9 cellular contexts compared by ENCODE assay signal in the genomic region with DNA sequence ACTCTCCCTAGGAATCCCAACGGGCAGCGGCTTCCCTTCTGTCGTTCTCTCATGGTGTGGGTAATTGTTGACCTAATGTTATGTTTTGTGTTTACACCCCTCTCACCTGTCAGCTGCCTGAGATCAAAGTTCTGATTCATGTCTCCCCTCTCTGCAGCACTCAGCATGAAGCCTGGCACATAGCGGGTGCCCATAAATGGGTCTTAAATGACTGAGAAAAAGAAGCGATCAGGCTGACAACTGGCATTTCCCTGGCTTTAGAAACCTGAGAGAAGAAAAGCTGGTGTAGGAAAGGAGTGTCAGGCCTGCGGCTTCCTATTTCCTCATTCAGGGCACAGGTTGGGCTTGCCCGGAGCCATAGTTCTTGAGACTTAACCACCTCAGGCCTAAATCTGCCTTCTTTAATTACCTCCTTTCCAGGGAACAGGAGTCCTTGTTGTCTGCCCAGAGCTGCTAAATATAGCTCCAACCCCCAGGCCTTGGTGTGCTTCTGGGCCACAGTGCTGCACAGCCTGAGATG. TPM values are rescaled to one million over a fixed set of nuclear protein-coding genes. Genes with fewer than 3 reads are reported as not detected.
DNase-seq lines count a peak whose midpoint lies in the region; ATAC-seq, FAIRE-seq and TF ChIP-seq lines count a peak whose summit lies in the region.
"Had no signal": no experiment of that assay in that cellular context is flagged by ENCODE, and none has a peak within 500 bp of the region (broad histone marks: within the 10 kb centered on the region; RNA-seq: fewer than 3 reads in every experiment).

No MANE protein-coding gene starts in this region.

- no peak for TF ChIP-seq CTCF in left ventricle myocardium inferior (IDR thresholded peaks at IDR 0.05; ENCODE audit: borderline replicate concordance)

- DNase-seq in KBM-7 (peak; percentile 86), SKM-1 (lab: John Stamatoyannopoulos, UW; ENCODE audit: unreplicated experiment) (peak; percentile 20), left ventricle myocardium inferior (no peak), small intestine (peak; percentile 63), putamen (ENCODE audit: low spot score) (no peak), GM19240 (ENCODE audit: insufficient read length, low spot score) (no peak)
- DNase-seq: thyroid gland had no signal

- ATAC-seq in HG03354 (IDR thresholded peaks at IDR 0.05; ENCODE audit: poor library complexity, severe bottlenecking, unreplicated experiment), result no peak
- no peak for ATAC-seq in HG03108 (IDR thresholded peaks at IDR 0.05; ENCODE audit: unreplicated experiment)

- H3K4me1 ChIP-seq in left ventricle myocardium inferior (peaks cover 95% of the 10 kb centered on the region), small intestine (ENCODE audit: control insufficient read depth in 2 of 2, insufficient read depth in 1 of 2, low read depth in 1 of 2, low read length in 1 of 2) (peaks cover 10 to 15% of the 10 kb centered on the region in 2 donors)

- FAIRE-seq in small intestine (lab: Jason Lieb, UNC), result no peak

- WGBS in small intestine, 3 donors, result 18 to 50% (median 44%) methylated on average over 7 of the region's 7 CpGs

- H3K9me3 ChIP-seq in left ventricle myocardium inferior (replicated peaks) (no peaks in the 10 kb centered on the region), small intestine (ENCODE audit: control insufficient read depth, low read depth) (no peaks in the 10 kb centered on the region)
- H3K9me3 ChIP-seq: thyroid gland had no signal

- H3K4me3 ChIP-seq in left ventricle myocardium inferior (peak overlapping the region; percentile 5), small intestine (ENCODE audit: low read depth in 1 of 2, low read length in 2 of 2) (no peak overlapping the region)
- H3K4me3 ChIP-seq: thyroid gland had no signal

- intact Hi-C loops in left ventricle myocardium inferior (cut with micrococcal nuclease), result no loop called here

- in situ Hi-C loops in KBM-7 (cut with MboI; ENCODE audit: low pct_unique_long_range_greater_than_20kb, low sequenced_read_pairs), result no loop called here

- no peaks in the 10 kb centered on the region for H3K27me3 ChIP-seq in left ventricle myocardium inferior (ENCODE audit: low read depth)
- no peaks in the 10 kb centered on the region for H3K27me3 ChIP-seq in small intestine (ENCODE audit: control insufficient read depth in 2 of 2, insufficient read depth in 2 of 2, low read length in 2 of 2)
- H3K27me3 ChIP-seq: thyroid gland had no signal

- H3K36me3 ChIP-seq in left ventricle myocardium inferior (peaks cover 4% of the 10 kb centered on the region), small intestine (ENCODE audit: control insufficient read depth in 2 of 2, insufficient read depth in 2 of 2, low read length in 2 of 2) (no peaks in the 10 kb centered on the region)
- H3K36me3 ChIP-seq: thyroid gland had no signal

- H3K27ac ChIP-seq in left ventricle myocardium inferior (replicated peaks) (peak overlapping the region; percentile 81), small intestine (ENCODE audit: low read depth in 1 of 2, low read length in 1 of 2) (peak overlapping the region; percentile 24 to 69)
- H3K27ac ChIP-seq: thyroid gland had no signal

RNA-seq across cellular contexts. Expression of a gene that starts 31.8 kb away (rescaled TPM):
- 97.4 TPM for total RNA-seq in left ventricle myocardium inferior
- polyA plus RNA-seq in small intestine, result 10 to 100 TPM in 1 of 3 donors, 1 to 10 TPM in 2; 5.4 to 19.3 (median 5.6) TPM

Comparison
In these comparisons a context has a peak if more than half of its experiments do, and no peak if none do; other contexts are left out.
1. DNase-seq: peak in KBM-7 (single experiment), SKM-1 (single experiment) and small intestine (single experiment); none in left ventricle myocardium inferior (single experiment), putamen (single experiment) and GM19240 (single experiment).